Comparison of ENCODE assay signal across 1 cellular context in the genomic region with DNA sequence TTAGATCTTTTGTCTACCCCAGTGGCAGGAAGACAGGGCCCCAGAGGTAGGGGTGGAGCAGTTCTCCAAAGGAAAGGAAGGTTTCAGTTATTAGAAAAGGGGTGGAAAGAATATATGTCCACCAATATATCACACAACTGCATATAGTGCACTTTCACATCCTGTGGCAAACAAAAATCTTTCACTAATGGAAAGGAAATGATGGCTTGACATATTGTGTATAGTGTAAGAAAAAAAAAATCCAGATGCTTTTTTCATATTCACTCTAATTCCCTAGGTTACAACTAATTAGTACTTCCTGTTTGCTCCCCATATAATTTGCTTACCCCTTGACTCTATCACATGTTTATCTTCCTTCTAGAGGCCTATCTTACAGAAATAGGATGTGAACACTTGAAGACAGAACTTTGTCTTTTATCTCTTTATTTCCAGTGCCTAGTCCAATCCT.
TF ChIP-seq lines count a peak whose summit lies in the region.

No MANE protein-coding gene starts in this region.

TF ChIP-seq in GM23338, 12 proteins besides CTCF, POLR2A, EP300 and RAD21 (continued from another document):
- TF ChIP-seq, protein P1, sequence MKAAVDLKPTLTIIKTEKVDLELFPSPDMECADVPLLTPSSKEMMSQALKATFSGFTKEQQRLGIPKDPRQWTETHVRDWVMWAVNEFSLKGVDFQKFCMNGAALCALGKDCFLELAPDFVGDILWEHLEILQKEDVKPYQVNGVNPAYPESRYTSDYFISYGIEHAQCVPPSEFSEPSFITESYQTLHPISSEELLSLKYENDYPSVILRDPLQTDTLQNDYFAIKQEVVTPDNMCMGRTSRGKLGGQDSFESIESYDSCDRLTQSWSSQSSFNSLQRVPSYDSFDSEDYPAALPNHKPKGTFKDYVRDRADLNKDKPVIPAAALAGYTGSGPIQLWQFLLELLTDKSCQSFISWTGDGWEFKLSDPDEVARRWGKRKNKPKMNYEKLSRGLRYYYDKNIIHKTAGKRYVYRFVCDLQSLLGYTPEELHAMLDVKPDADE (IDR thresholded peaks at IDR 0.05): no peak
- TF ChIP-seq EZH2 (IDR thresholded peaks at IDR 0.05; ENCODE audit: low read depth, unreplicated experiment) (no peak), NANOG (IDR thresholded peaks at IDR 0.05; ENCODE audit: borderline replicate concordance) (no peak)
- TF ChIP-seq, protein P2, sequence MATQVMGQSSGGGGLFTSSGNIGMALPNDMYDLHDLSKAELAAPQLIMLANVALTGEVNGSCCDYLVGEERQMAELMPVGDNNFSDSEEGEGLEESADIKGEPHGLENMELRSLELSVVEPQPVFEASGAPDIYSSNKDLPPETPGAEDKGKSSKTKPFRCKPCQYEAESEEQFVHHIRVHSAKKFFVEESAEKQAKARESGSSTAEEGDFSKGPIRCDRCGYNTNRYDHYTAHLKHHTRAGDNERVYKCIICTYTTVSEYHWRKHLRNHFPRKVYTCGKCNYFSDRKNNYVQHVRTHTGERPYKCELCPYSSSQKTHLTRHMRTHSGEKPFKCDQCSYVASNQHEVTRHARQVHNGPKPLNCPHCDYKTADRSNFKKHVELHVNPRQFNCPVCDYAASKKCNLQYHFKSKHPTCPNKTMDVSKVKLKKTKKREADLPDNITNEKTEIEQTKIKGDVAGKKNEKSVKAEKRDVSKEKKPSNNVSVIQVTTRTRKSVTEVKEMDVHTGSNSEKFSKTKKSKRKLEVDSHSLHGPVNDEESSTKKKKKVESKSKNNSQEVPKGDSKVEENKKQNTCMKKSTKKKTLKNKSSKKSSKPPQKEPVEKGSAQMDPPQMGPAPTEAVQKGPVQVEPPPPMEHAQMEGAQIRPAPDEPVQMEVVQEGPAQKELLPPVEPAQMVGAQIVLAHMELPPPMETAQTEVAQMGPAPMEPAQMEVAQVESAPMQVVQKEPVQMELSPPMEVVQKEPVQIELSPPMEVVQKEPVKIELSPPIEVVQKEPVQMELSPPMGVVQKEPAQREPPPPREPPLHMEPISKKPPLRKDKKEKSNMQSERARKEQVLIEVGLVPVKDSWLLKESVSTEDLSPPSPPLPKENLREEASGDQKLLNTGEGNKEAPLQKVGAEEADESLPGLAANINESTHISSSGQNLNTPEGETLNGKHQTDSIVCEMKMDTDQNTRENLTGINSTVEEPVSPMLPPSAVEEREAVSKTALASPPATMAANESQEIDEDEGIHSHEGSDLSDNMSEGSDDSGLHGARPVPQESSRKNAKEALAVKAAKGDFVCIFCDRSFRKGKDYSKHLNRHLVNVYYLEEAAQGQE (IDR thresholded peaks at IDR 0.05; ENCODE audit: unreplicated experiment): no peak
